15 cellular contexts compared by ENCODE assay signal in genomic region chr18:57353137-57353939, GRCh38. TPM values are rescaled to one million over a fixed set of nuclear protein-coding genes. Genes with fewer than 3 reads are reported as not detected.
DNase-seq lines count a peak whose midpoint lies in the region; ATAC-seq and TF ChIP-seq lines count a peak whose summit lies in the region.
"Had no signal": no experiment of that assay in that cellular context is flagged by ENCODE, and none has a peak within 500 bp of the region (broad histone marks: within the 10 kb centered on the region; RNA-seq: fewer than 3 reads in every experiment).

No MANE protein-coding gene starts in this region.

- ATAC-seq in GM19455 (IDR thresholded peaks at IDR 0.05; ENCODE audit: unreplicated experiment) (no peak), GM18907 (IDR thresholded peaks at IDR 0.05; ENCODE audit: unreplicated experiment) (no peak)
- ATAC-seq: naive thymus-derived CD8-positive, alpha-beta T cell had no signal

- H3K36me3 ChIP-seq in duodenal mucosa (ENCODE audit: control insufficient read depth in 1 of 2, insufficient read depth in 2 of 2, low read length in 2 of 2) (no peaks in the 10 kb centered on the region), stomach (no peaks in the 10 kb centered on the region)
- H3K36me3 ChIP-seq: SJCRH30, suprapubic skin had no signal

- no peak overlapping the region for H3K27ac Mint-ChIP-seq in nephron
- H3K27ac Mint-ChIP-seq: activated CD4-positive, alpha-beta T cell treated with anti-CD3 and anti-CD28 coated beads, Interleukin-2, amount 10 ng/mL, durations not matched to agents 24 days and 14 days; CD4-positive, alpha-beta memory T cell; naive thymus-derived CD8-positive, alpha-beta T cell had no signal

- H3K4me3 Mint-ChIP-seq in nephron, result peak overlapping the region; percentile 82 to 86 (median 83)
- H3K4me3 Mint-ChIP-seq: activated CD4-positive, alpha-beta T cell treated with anti-CD3 and anti-CD28 coated beads, Interleukin-2, amount 10 ng/mL, durations not matched to agents 24 days and 14 days had no signal

- TF ChIP-seq POLR2A in stomach (IDR thresholded peaks at IDR 0.05), result no peak

- H3K27ac ChIP-seq in duodenal mucosa (ENCODE audit: low read depth, low read length) (no peak overlapping the region), stomach (no peak overlapping the region)
- H3K27ac ChIP-seq: SJCRH30, suprapubic skin had no signal

- H3K4me1 ChIP-seq in duodenal mucosa (ENCODE audit: control insufficient read depth in 1 of 2, insufficient read depth in 2 of 2, low read length in 2 of 2), result no peaks in the 10 kb centered on the region
- peaks cover 0 to 25% (median 10%) of the 10 kb centered on the region in 4 donors for H3K4me1 ChIP-seq in stomach
- H3K4me1 ChIP-seq: SJCRH30 had no signal

- H3K9ac ChIP-seq in duodenal mucosa (ENCODE audit: low read depth in 1 of 2, low read length in 2 of 2), result no peak overlapping the region

- H3K27me3 ChIP-seq in duodenal mucosa (ENCODE audit: control insufficient read depth in 1 of 2, insufficient read depth in 2 of 2, low read length in 2 of 2), result peaks cover 0 to 4% of the 10 kb centered on the region in 2 donors
- H3K27me3 ChIP-seq in stomach, result peaks cover 16 to 84% (median 44%) of the 10 kb centered on the region in 3 donors
- H3K27me3 ChIP-seq: SJCRH30 had no signal

- H3K36me3 Mint-ChIP-seq in nephron (ENCODE audit: low read depth), result no peaks in the 10 kb centered on the region

- H3K27me3 Mint-ChIP-seq in nephron (ENCODE audit: low read depth), result peaks cover 97% of the 10 kb centered on the region

- in situ Hi-C loops in G401 (cut with HindIII; ENCODE audit: low sequenced_read_pairs), result no loop called here

- TF ChIP-seq CTCF in nephron (IDR thresholded peaks at IDR 0.05; ENCODE audit: unreplicated experiment in 3 of 3) (no peak), stomach (IDR thresholded peaks at IDR 0.05) (no peak)

- WGBS in stomach, 5 donors, result 4 to 9% (median 6%) methylated on average over 43 to 61 of the region's 61 CpGs

- no peaks in the 10 kb centered on the region for H3K9me3 ChIP-seq in duodenal mucosa (ENCODE audit: control insufficient read depth in 1 of 2, low read length in 2 of 2)
- peaks cover 0 to 16% (median 5%) of the 10 kb centered on the region in 4 donors for H3K9me3 ChIP-seq in stomach
- H3K9me3 ChIP-seq: SJCRH30, suprapubic skin had no signal

- H3K9me3 Mint-ChIP-seq in nephron, result peaks cover 2% of the 10 kb centered on the region

- intact Hi-C loops in stomach (cut with DNase I; ENCODE audit: low total_unique reads), result no loop called here

- DNase-seq in G401 (ENCODE audit: low spot score) (peak; percentile 74), NCI-H2107 treated with DMSO at 0.1 percent for 48 hours (lab: John Stamatoyannopoulos, UW; ENCODE audit: unreplicated experiment) (peak; percentile 77), stomach (no peak)
- no peak for DNase-seq in activated CD8-positive, alpha-beta memory T cell treated with anti-CD3 and anti-CD28 coated beads, Interleukin-2, amount 50 U/mL, for 48 hours
- DNase-seq: activated naive CD4-positive, alpha-beta T cell; CD4-positive, alpha-beta memory T cell; effector CD8-positive, alpha-beta T cell; naive thymus-derived CD8-positive, alpha-beta T cell; SJCRH30 had no signal

- no peak for TF ChIP-seq EP300 in stomach (IDR thresholded peaks at IDR 0.05)

- H3K4me1 Mint-ChIP-seq in nephron, result peaks cover 10% of the 10 kb centered on the region

- H3K4me3 ChIP-seq in duodenal mucosa (ENCODE audit: low read depth in 1 of 2, low read length in 2 of 2), result peak overlapping the region; percentile 23 to 24
- H3K4me3 ChIP-seq in stomach, result peak overlapping the region in 1 of 4 donors; percentile 2
- H3K4me3 ChIP-seq: SJCRH30, suprapubic skin had no signal

RNA-seq across cellular contexts. Expression of gene ST8SIA3, which starts 1.0 kb away (rescaled TPM):
- total RNA-seq in G401 (2014; rRNA removed; shearing (Covaris generic)), result not detected in 2 replicates
- total RNA-seq in stomach, result under 1 TPM in 1 of 5 donors, not detected in 4; 0.55 TPM
- under 1 TPM in 2 of 3 donors, not detected in 1; 0.35 to 0.56 TPM for polyA plus RNA-seq in stomach
- total RNA-seq: activated CD4-positive, alpha-beta T cell treated with anti-CD3 and anti-CD28 coated beads, Interleukin-2, amount 10 ng/mL, durations not matched to agents 24 days and 14 days; CD4-positive, alpha-beta memory T cell; naive thymus-derived CD8-positive, alpha-beta T cell; suprapubic skin had no signal
- polyA plus RNA-seq: CD4-positive, alpha-beta memory T cell; naive thymus-derived CD8-positive, alpha-beta T cell had no signal

Comparison
In these comparisons a context has a peak if more than half of its experiments do, and no peak if none do; other contexts are left out.
1. DNase-seq: peak in G401 (single experiment) and NCI-H2107 treated with DMSO at 0.1 percent for 48 hours (single experiment); none in stomach (single experiment) and activated CD8-positive, alpha-beta memory T cell treated with anti-CD3 and anti-CD28 coated beads, Interleukin-2, amount 50 U/mL, for 48 hours (single experiment).